In the genomic region with DNA sequence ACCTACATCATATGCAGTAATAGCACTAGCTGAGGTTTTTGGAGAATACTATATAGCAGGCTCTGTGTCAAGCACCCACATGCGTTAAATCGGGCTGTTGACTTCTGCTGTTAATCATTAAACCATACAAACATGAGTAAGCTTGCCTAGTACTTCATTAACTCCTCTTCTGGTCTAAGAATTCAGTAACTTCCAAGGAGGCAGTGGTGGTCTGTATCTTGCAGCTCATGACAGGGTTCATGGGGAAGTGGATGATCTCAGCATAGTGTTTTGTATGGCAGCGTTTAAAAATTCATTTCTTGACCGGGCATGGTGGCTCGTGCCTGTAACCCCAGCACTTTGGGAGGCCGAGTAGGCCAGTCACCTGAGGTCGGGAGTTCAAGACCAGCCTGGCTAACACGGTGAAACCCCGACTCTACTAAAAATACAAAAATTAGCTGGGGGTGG, we compare ENCODE assay signal across 1 cellular context.
TF ChIP-seq lines count a peak whose summit lies in the region.

HAVCR1 (minus strand) TSS at position 24 of the 447 bp plus-strand sequence. CDS start 1,173 bp downstream, outside the sequence.

TF ChIP-seq in A549, 52 proteins besides CTCF, POLR2A, EP300 and RAD21 (continued from another document):
- no peak for TF ChIP-seq MAZ (IDR thresholded peaks at IDR 0.05; ENCODE audit: borderline replicate concordance, low read depth, low read length)
- TF ChIP-seq, protein P1, sequence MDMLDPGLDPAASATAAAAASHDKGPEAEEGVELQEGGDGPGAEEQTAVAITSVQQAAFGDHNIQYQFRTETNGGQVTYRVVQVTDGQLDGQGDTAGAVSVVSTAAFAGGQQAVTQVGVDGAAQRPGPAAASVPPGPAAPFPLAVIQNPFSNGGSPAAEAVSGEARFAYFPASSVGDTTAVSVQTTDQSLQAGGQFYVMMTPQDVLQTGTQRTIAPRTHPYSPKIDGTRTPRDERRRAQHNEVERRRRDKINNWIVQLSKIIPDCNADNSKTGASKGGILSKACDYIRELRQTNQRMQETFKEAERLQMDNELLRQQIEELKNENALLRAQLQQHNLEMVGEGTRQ (IDR thresholded peaks at IDR 0.05): no peak
